9 cellular contexts compared by ENCODE assay signal in the genomic region with DNA sequence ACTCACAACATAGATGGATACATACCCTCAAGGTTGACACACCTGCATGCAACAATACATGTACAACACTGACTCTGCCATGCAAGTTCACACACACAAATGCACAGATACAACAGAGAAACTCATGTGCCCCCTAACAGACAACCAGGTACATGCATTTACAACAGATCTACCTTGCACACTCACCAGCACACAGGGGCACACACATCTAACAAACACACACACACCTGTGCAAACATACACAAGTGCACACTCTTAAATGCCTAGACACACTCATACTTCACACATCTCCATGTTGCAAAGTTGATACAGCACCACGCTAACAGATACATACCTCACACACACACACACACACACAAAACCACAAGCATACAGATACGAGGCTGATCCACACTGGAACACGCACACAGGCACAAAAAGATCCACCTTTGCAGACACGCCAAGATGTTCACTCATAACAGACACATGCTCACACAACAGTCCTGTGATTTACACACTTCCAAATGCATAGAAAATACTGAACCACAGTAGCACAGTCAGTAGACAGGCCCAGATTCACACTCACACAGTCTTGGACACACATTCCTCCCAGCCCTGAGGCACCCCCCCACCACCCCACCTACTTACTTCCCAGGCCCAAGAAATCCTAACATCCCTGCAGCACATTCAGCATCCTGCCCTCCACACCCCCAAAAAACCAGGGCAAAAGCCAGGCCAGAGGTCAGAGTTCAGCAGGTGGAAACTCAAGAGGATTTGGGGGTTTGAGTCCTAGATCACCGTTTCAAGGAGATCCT. TPM values are rescaled to one million over a fixed set of nuclear protein-coding genes. Genes with fewer than 3 reads are reported as not detected.
DNase-seq lines count a peak whose midpoint lies in the region; FAIRE-seq and TF ChIP-seq lines count a peak whose summit lies in the region.
"Had no signal": no experiment of that assay in that cellular context is flagged by ENCODE, and none has a peak within 500 bp of the region (broad histone marks: within the 10 kb centered on the region; RNA-seq: fewer than 3 reads in every experiment).

No MANE protein-coding gene starts in this region.

- no peak for TF ChIP-seq POLR2A in breast epithelium (IDR thresholded peaks at IDR 0.05)

- H3K4me3 ChIP-seq in KMS-11 (IDR thresholded peaks at IDR 0.05; ENCODE audit: insufficient read depth, low read depth, low read length) (no peak overlapping the region), breast epithelium (peak overlapping the region in 2 of 3 donors; percentile 64 to 92), osteoblast (ENCODE audit: insufficient read depth, low read length) (no peak overlapping the region)

- DNase-seq in D721Med (ENCODE audit: insufficient read length, low spot score): no peak
- DNase-seq in breast epithelium (ENCODE audit: low spot score in 2 of 2): no peak
- DNase-seq in osteoblast (ENCODE audit: insufficient read length, low spot score, missing footprints): peak; percentile 85
- no peak for DNase-seq in head of caudate nucleus
- no peak for DNase-seq in DMS79 (lab: John Stamatoyannopoulos, UW)
- DNase-seq in NCI-H510A (lab: John Stamatoyannopoulos, UW): no peak
- DNase-seq: cortex of kidney had no signal

- peak overlapping the region; percentile 78; the same call in 1 of the 2 replicates for H3K9ac ChIP-seq in KMS-11

- H3K36me3 ChIP-seq in KMS-11 (ENCODE audit: insufficient read depth) (peaks cover 1% of the 10 kb centered on the region; the same call in 1 of the 2 replicates), breast epithelium (no peaks in the 10 kb centered on the region), osteoblast (ENCODE audit: insufficient read depth, low read length) (no peaks in the 10 kb centered on the region)
- H3K36me3 ChIP-seq: ovary had no signal

- H3K9me3 ChIP-seq in breast epithelium: no peaks in the 10 kb centered on the region
- no peaks in the 10 kb centered on the region for H3K9me3 ChIP-seq in osteoblast (ENCODE audit: low read depth, low read length)
- H3K9me3 ChIP-seq: ovary had no signal

- H4K20me1 ChIP-seq in KMS-11 (ENCODE audit: insufficient read depth): no peaks in the 10 kb centered on the region
- no peaks in the 10 kb centered on the region for H4K20me1 ChIP-seq in osteoblast (ENCODE audit: insufficient read depth, low read length)

- TF ChIP-seq CTCF in D721Med (IDR thresholded peaks at IDR 0.05; ENCODE audit: insufficient read depth, missing control alignments) (no peak), KMS-11 (conservative IDR thresholded peaks at IDR 0.05; ENCODE audit: low read depth, low read length) (no peak), breast epithelium (IDR thresholded peaks at IDR 0.05) (no peak), osteoblast (IDR thresholded peaks at IDR 0.05; ENCODE audit: extremely low read depth, low read depth, low read length) (no peak)

- H3K4me2 ChIP-seq in KMS-11 (peak overlapping the region; percentile 88), osteoblast (ENCODE audit: insufficient read depth, low read length) (no peak overlapping the region)

- peak; percentile 11 for FAIRE-seq in D721Med (lab: Jason Lieb, UNC)

- peak overlapping the region; percentile 81; the same call in 1 of the 2 replicates for H2AFZ ChIP-seq in KMS-11 (ENCODE audit: low read depth)
- H2AFZ ChIP-seq in osteoblast (ENCODE audit: low read length): no peak overlapping the region

- peaks cover 17% of the 10 kb centered on the region for H3K79me2 ChIP-seq in KMS-11 (ENCODE audit: insufficient read depth, low read depth)
- no peaks in the 10 kb centered on the region for H3K79me2 ChIP-seq in osteoblast (ENCODE audit: insufficient read depth, low read length)

- H3K27me3 ChIP-seq in KMS-11 (ENCODE audit: insufficient read depth, low read depth) (no peaks in the 10 kb centered on the region), breast epithelium (no peaks in the 10 kb centered on the region), osteoblast (ENCODE audit: insufficient read depth, low read length) (peaks cover 19% of the 10 kb centered on the region)
- H3K27me3 ChIP-seq: ovary had no signal

- H3K4me1 ChIP-seq in KMS-11 (ENCODE audit: low read depth, poor library complexity, severe bottlenecking) (peaks cover 19% of the 10 kb centered on the region), breast epithelium (no peaks in the 10 kb centered on the region), osteoblast (ENCODE audit: insufficient read depth, low read length) (no peaks in the 10 kb centered on the region)

- H3K27ac ChIP-seq in KMS-11: no peak overlapping the region
- H3K27ac ChIP-seq in breast epithelium: no peak overlapping the region
- no peak overlapping the region for H3K27ac ChIP-seq in osteoblast (ENCODE audit: low read depth, low read length)
- H3K27ac ChIP-seq: ovary had no signal

- intact Hi-C loops in breast epithelium (cut with DNase I; ENCODE audit: low total_unique reads) (no loop called here), head of caudate nucleus (cut with DNase I) (no loop called here)

RNA-seq across cellular contexts. Expression of gene LRFN1, which starts 1.4 kb away (rescaled TPM):
- under 1 TPM; 0.16 to 0.66 (median 0.59) TPM for total RNA-seq in breast epithelium
- total RNA-seq in osteoblast: under 0.01 and 0.36 TPM in 2 replicates

RNA-seq across cellular contexts. Expression of gene GMFG, which starts 16.5 kb away (rescaled TPM):
- total RNA-seq in breast epithelium (10 to 100 TPM; 21.7 to 47.5 (median 26.6) TPM), osteoblast (0.36 and 2.7 TPM in 2 replicates)

RNA-seq across cellular contexts. Expression of gene SAMD4B, which starts 22.9 kb away (rescaled TPM):
- total RNA-seq in breast epithelium (10 to 100 TPM; 57.4 to 65.2 (median 59.7) TPM), osteoblast (85.0 and 85.5 TPM in 2 replicates)

RNA-seq across cellular contexts. Expression of gene IFNL1, which starts 23.1 kb away (rescaled TPM):
- not detected for total RNA-seq in breast epithelium
- not detected in 2 replicates for total RNA-seq in osteoblast
- total RNA-seq: ovary had no signal

RNA-seq across cellular contexts. Expression of gene IFNL2, which starts 51.1 kb away (rescaled TPM):
- not detected for total RNA-seq in breast epithelium
- total RNA-seq in osteoblast: not detected in 2 replicates
- total RNA-seq: ovary had no signal

Comparison
In these comparisons a context has a peak if more than half of its experiments do, and no peak if none do; other contexts are left out.
1. H3K4me3 ChIP-seq: peak in breast epithelium (2 of 3); none in KMS-11 (single experiment) and osteoblast (single experiment).